ENCODE assay signal across 25 cellular contexts in genomic region chr6:36110053-36110452, GRCh38. TPM values are rescaled to one million over a fixed set of nuclear protein-coding genes. Genes with fewer than 3 reads are reported as not detected.
DNase-seq lines count a peak whose midpoint lies in the region; ATAC-seq and TF ChIP-seq lines count a peak whose summit lies in the region.
"Had no signal": no experiment of that assay in that cellular context is flagged by ENCODE, and none has a peak within 500 bp of the region (broad histone marks: within the 10 kb centered on the region; RNA-seq: fewer than 3 reads in every experiment).

No MANE protein-coding gene starts in this region.

- no peaks in the 10 kb centered on the region for H3K27me3 ChIP-seq in CD4-positive, alpha-beta memory T cell (ENCODE audit: insufficient read depth, low read length)
- H3K27me3 ChIP-seq in body of pancreas = no peaks in the 10 kb centered on the region
- H3K27me3 ChIP-seq: adrenal gland; BLaER1 treated with 17β-estradiol and CSF1 and Interleukin-3, amounts not matched to agents 10 nM and 100 nM; pancreas; thyroid gland had no signal

- no peak overlapping the region for H3K27ac ChIP-seq in CD4-positive, alpha-beta memory T cell (ENCODE audit: low read depth, low read length)
- no peak overlapping the region for H3K27ac ChIP-seq in body of pancreas
- H3K27ac ChIP-seq: adrenal gland; BLaER1 treated with 17β-estradiol and CSF1 and Interleukin-3, amounts not matched to agents 10 nM and 100 nM; KMS-11; pancreas; thyroid gland; VCaP had no signal

- POLR2A ChIA-PET in CD4-positive, alpha-beta memory T cell (lab: Charles Lee; ENCODE audit: partially characterized antibody) = interaction anchor here (2.2 to 3.4 kb wide), 3 partner anchors 12 to 21 kb away, joined by 12 to 27 read pairs (median 24); partner anchors contain the start of gene MAPK13
- POLR2A ChIA-PET in T-cell (lab: Charles Lee) = no interaction called here

- no peaks in the 10 kb centered on the region for H3K27me3 Mint-ChIP-seq in activated naive CD4-positive, alpha-beta T cell treated with anti-CD3 and anti-CD28 coated beads for 36 hours (ENCODE audit: low read depth)
- H3K27me3 Mint-ChIP-seq in CD4-positive, alpha-beta memory T cell = no peaks in the 10 kb centered on the region
- no peaks in the 10 kb centered on the region for H3K27me3 Mint-ChIP-seq in T-cell
- H3K27me3 Mint-ChIP-seq in naive B cell = no peaks in the 10 kb centered on the region
- H3K27me3 Mint-ChIP-seq: dendritic cell treated with granulocyte-macrophage colony-stimulating factor and Interleukin-4, amounts not matched to agents 40 ng/mL and 50 ng/mL, for 4 days had no signal

- intact Hi-C loops in activated naive CD4-positive, alpha-beta T cell treated with anti-CD3 and anti-CD28 coated beads for 36 hours (cut with micrococcal nuclease) = no loop called here
- intact Hi-C loops in CD4-positive, alpha-beta memory T cell (cut with micrococcal nuclease) = no loop called here
- intact Hi-C loops in body of pancreas (cut with DNase I) = no loop called here

- no peak for TF ChIP-seq POLR2A in body of pancreas (IDR thresholded peaks at IDR 0.05)

- CTCF ChIA-PET in activated naive CD4-positive, alpha-beta T cell treated with anti-CD3 and anti-CD28 coated beads for 36 hours (lab: Charles Lee) = no interaction called here
- CTCF ChIA-PET in CD4-positive, alpha-beta memory T cell (lab: Charles Lee; ENCODE audit: partially characterized antibody) = interaction anchor here (3.2 to 7.6 kb wide), 3 partner anchors 13 to 15 kb away, joined by 21 to 70 read pairs (median 27); no protein-coding TSS in a partner anchor
- CTCF ChIA-PET in T-cell (lab: Charles Lee) = no interaction called here

- peaks cover 26% of the 10 kb centered on the region for H3K36me3 Mint-ChIP-seq in activated naive CD4-positive, alpha-beta T cell treated with anti-CD3 and anti-CD28 coated beads for 36 hours (ENCODE audit: low read depth)
- peaks cover 22 to 42% of the 10 kb centered on the region in 2 donors for H3K36me3 Mint-ChIP-seq in CD4-positive, alpha-beta memory T cell
- H3K36me3 Mint-ChIP-seq in T-cell = peaks cover 40% of the 10 kb centered on the region
- no peaks in the 10 kb centered on the region for H3K36me3 Mint-ChIP-seq in naive B cell

- H3K4me3 ChIP-seq in CD4-positive, alpha-beta memory T cell (ENCODE audit: low read length in 2 of 2) = no peak overlapping the region
- no peak overlapping the region for H3K4me3 ChIP-seq in body of pancreas
- H3K4me3 ChIP-seq: adrenal gland; BLaER1 treated with 17β-estradiol and CSF1 and Interleukin-3, amounts not matched to agents 10 nM and 100 nM; GM12878; lung; pancreas; thyroid gland had no signal

- H3K9me3 ChIP-seq in CD4-positive, alpha-beta memory T cell (ENCODE audit: control insufficient read depth in 1 of 2, low read length in 2 of 2) = no peaks in the 10 kb centered on the region
- no peaks in the 10 kb centered on the region for H3K9me3 ChIP-seq in body of pancreas
- H3K9me3 ChIP-seq: adrenal gland; BLaER1 treated with 17β-estradiol and CSF1 and Interleukin-3, amounts not matched to agents 10 nM and 100 nM; pancreas; thyroid gland had no signal

- no peak for ATAC-seq in T-cell (replicated peaks in 1 of 4)
- no peak for ATAC-seq in naive B cell (ENCODE audit: low read depth in 2 of 2)
- ATAC-seq in body of pancreas = no peak
- ATAC-seq: GM12878, pancreas had no signal

- no peaks in the 10 kb centered on the region for H3K9me3 Mint-ChIP-seq in activated naive CD4-positive, alpha-beta T cell treated with anti-CD3 and anti-CD28 coated beads for 36 hours
- H3K9me3 Mint-ChIP-seq in CD4-positive, alpha-beta memory T cell = no peaks in the 10 kb centered on the region
- H3K9me3 Mint-ChIP-seq in T-cell (no peaks in the 10 kb centered on the region), naive B cell (no peaks in the 10 kb centered on the region)
- H3K9me3 Mint-ChIP-seq: dendritic cell treated with granulocyte-macrophage colony-stimulating factor and Interleukin-4, amounts not matched to agents 40 ng/mL and 50 ng/mL, for 4 days had no signal

- H3K4me3 Mint-ChIP-seq in activated naive CD4-positive, alpha-beta T cell treated with anti-CD3 and anti-CD28 coated beads for 36 hours = no peak overlapping the region
- peak overlapping the region in 1 of 8 donors; percentile 17 for H3K4me3 Mint-ChIP-seq in CD4-positive, alpha-beta memory T cell
- H3K4me3 Mint-ChIP-seq in T-cell (peak overlapping the region in 1 of 3 donors; percentile 4), naive B cell (peak overlapping the region in 3 of 8 donors; percentile 8 to 82 (median 45))
- H3K4me3 Mint-ChIP-seq: dendritic cell treated with granulocyte-macrophage colony-stimulating factor and Interleukin-4, amounts not matched to agents 40 ng/mL and 50 ng/mL, for 4 days had no signal

- peaks cover 50% of the 10 kb centered on the region for H3K4me1 ChIP-seq in CD4-positive, alpha-beta memory T cell (ENCODE audit: insufficient read depth, low read length)
- H3K4me1 ChIP-seq in body of pancreas = no peaks in the 10 kb centered on the region
- H3K4me1 ChIP-seq: adrenal gland, thyroid gland had no signal

- H3K27ac Mint-ChIP-seq in activated naive CD4-positive, alpha-beta T cell treated with anti-CD3 and anti-CD28 coated beads for 36 hours = peak overlapping the region; percentile 84
- peak overlapping the region; percentile 36 to 91 (median 61) for H3K27ac Mint-ChIP-seq in CD4-positive, alpha-beta memory T cell
- peak overlapping the region; percentile 93 to 96 for H3K27ac Mint-ChIP-seq in T-cell
- H3K27ac Mint-ChIP-seq in naive B cell = peak overlapping the region in 5 of 6 donors; percentile 63 to 98 (median 97)
- H3K27ac Mint-ChIP-seq: dendritic cell treated with granulocyte-macrophage colony-stimulating factor and Interleukin-4, amounts not matched to agents 40 ng/mL and 50 ng/mL, for 4 days had no signal

- peaks cover 52% of the 10 kb centered on the region for H3K4me1 Mint-ChIP-seq in activated naive CD4-positive, alpha-beta T cell treated with anti-CD3 and anti-CD28 coated beads for 36 hours (ENCODE audit: low read depth)
- H3K4me1 Mint-ChIP-seq in CD4-positive, alpha-beta memory T cell = peaks cover 33 to 56% (median 43%) of the 10 kb centered on the region in 4 donors
- H3K4me1 Mint-ChIP-seq in T-cell (peaks cover 50 to 69% (median 64%) of the 10 kb centered on the region in 3 donors), naive B cell (peaks cover 49 to 82% (median 70%) of the 10 kb centered on the region in 3 donors)

- WGBS in body of pancreas, 2 donors = 84 to 91% methylated on average over 3 of the region's 3 CpGs

- no peak for DNase-seq in activated naive CD4-positive, alpha-beta T cell treated with anti-CD3 and anti-CD28 coated beads for 36 hours
- no peak for DNase-seq in activated naive CD4-positive, alpha-beta T cell treated with anti-CD3 and anti-CD28 coated beads, Interleukin-2, amount 50 U/mL, for 16 hours
- DNase-seq in CD4-positive, alpha-beta memory T cell = no peak
- DNase-seq in T-cell (no peak), naive B cell (no peak), body of pancreas (no peak), COR-L47 (lab: John Stamatoyannopoulos, UW) (no peak), SW 1271 (lab: John Stamatoyannopoulos, UW) (no peak)
- DNase-seq: activated CD4-positive, alpha-beta T cell treated with anti-CD3 and anti-CD28 coated beads, Interleukin-2, amount 50 U/mL, for 4 hours; activated T-cell treated with anti-CD3 and anti-CD28 coated beads, Interleukin-2, amount 50 U/mL, for 48 hours; adrenal gland; DMS53; islet precursor cell; NCI-H187; pancreas; right cardiac atrium; SHP77; stimulated activated CD4-positive, alpha-beta T cell treated with anti-CD3 and anti-CD28 coated beads, Interleukin-15, amount 100 ng/mL, for 24 hours; thyroid gland had no signal

- peaks cover 7% of the 10 kb centered on the region for H3K36me3 ChIP-seq in CD4-positive, alpha-beta memory T cell (ENCODE audit: insufficient read depth, low read length)
- peaks cover 5 to 15% of the 10 kb centered on the region in 2 donors for H3K36me3 ChIP-seq in body of pancreas (replicated peaks in 1 of 2; ENCODE audit: insufficient read depth in 1 of 2, low read depth in 2 of 2)

- TF ChIP-seq CTCF in body of pancreas (IDR thresholded peaks at IDR 0.05) = no peak

RNA-seq across cellular contexts. Expression of gene MAPK13, which starts 20.3 kb away (rescaled TPM):
- total RNA-seq in activated naive CD4-positive, alpha-beta T cell treated with anti-CD3 and anti-CD28 coated beads for 36 hours = 10 to 100 TPM; 49.8 to 51.4 TPM
- 10 to 100 TPM; 29.6 to 30.4 TPM for total RNA-seq in CD4-positive, alpha-beta memory T cell
- polyA plus RNA-seq in CD4-positive, alpha-beta memory T cell = 10 to 100 TPM; 29.1 to 36.8 TPM
- total RNA-seq in T-cell (10 to 100 TPM; 38.2 to 45.6 (median 44.1) TPM), body of pancreas (10 to 100 TPM; 32.2 to 37.9 TPM)
- 10 to 100 TPM; 23.5 to 76.5 (median 53.0) TPM for polyA plus RNA-seq in naive B cell (ENCODE audit: low read depth in 6 of 6)
